9 cellular contexts compared by ENCODE assay signal in the genomic region with DNA sequence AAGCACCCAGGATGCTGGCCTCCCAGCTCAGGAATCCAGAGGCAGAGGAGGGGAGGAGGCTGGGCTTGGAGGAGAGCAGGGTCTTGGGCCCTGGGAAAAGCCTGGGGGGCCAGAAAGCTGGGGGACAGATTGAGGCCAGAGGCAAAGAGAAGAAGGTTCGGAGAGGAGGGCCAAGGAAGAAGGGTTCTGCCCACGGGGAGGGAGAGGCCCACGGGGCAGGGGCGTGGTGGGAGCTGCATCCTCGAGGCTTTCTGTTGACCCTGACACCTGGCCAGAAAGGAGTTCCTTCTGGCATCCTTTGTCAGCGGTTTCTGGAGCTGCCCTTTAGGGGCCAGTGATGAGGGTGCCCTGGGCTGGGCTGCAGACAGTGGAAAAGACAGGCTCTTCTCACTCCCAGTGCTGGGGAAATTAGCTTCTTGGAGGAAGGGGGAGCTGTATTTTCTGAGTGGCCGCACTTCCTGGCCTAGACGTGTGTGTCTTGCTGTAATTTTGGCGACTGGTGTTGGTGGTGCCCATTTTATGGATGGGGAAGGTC.
A peak's percentile ranks its signal among the peaks of the same experiment; 100 is the strongest.
DNase-seq lines count a peak whose midpoint lies in the region; ATAC-seq and TF ChIP-seq lines count a peak whose summit lies in the region.
"Had no signal": no experiment of that assay in that cellular context is flagged by ENCODE, and none has a peak within 500 bp of the region (broad histone marks: within the 10 kb centered on the region; RNA-seq: fewer than 3 reads in every experiment).

No MANE protein-coding gene starts in this region.

- WGBS in heart right ventricle, 2 donors: 38 to 49% methylated on average over 9 of the region's 9 CpGs
- 41% methylated on average over 9 of the region's 9 CpGs for WGBS in urinary bladder

- intact Hi-C loops in heart right ventricle (cut with DNase I) (no loop called here), cardiac septum (cut with DNase I) (no loop called here), breast epithelium (cut with DNase I; ENCODE audit: low total_unique reads) (no loop called here)
- intact Hi-C loops in naive thymus-derived CD4-positive, alpha-beta T cell (cut with micrococcal nuclease): loop anchor here (5.0 to 10.0 kb wide), 6 partner anchors 77 to 1305 kb away; partner anchors contain the start of genes MFSD11 (in 1 of the 2), SRSF2 (in 1 of the 2) and TMC8 (in 1 of the 2)

- peak overlapping the region; percentile 92 to 100 (median 98) for H3K4me3 Mint-ChIP-seq in naive thymus-derived CD4-positive, alpha-beta T cell

- H3K27ac Mint-ChIP-seq in naive thymus-derived CD4-positive, alpha-beta T cell: peak overlapping the region; percentile 90 to 100 (median 99)

- H3K9me3 ChIP-seq in heart right ventricle (no peaks in the 10 kb centered on the region), breast epithelium (no peaks in the 10 kb centered on the region)
- no peaks in the 10 kb centered on the region for H3K9me3 ChIP-seq in naive thymus-derived CD4-positive, alpha-beta T cell (ENCODE audit: control insufficient read depth in 2 of 3, low read length in 3 of 3)

- POLR2A ChIA-PET in naive thymus-derived CD4-positive, alpha-beta T cell (lab: Charles Lee): interaction anchor here (0.6 to 61.0 kb wide), 7 partner anchors 10 to 1436 kb away, joined by 3 to 3353 read pairs (median 54); no protein-coding TSS in a partner anchor

- TF ChIP-seq CTCF in heart right ventricle (IDR thresholded peaks at IDR 0.05): no peak
- no peak for TF ChIP-seq CTCF in breast epithelium (IDR thresholded peaks at IDR 0.05)

- CTCF ChIA-PET in naive thymus-derived CD4-positive, alpha-beta T cell (lab: Charles Lee): interaction anchor here (0.6 to 3.3 kb wide), 3 partner anchors 9 to 16 kb away, joined by 3 to 19 read pairs (median 4); no protein-coding TSS in a partner anchor

- H3K36me3 Mint-ChIP-seq in naive thymus-derived CD4-positive, alpha-beta T cell: peaks cover 0 to 46% (median 12%) of the 10 kb centered on the region in 5 donors

- H3K36me3 ChIP-seq in heart right ventricle: peaks cover 0 to 6% (median 0%) of the 10 kb centered on the region in 9 donors
- no peaks in the 10 kb centered on the region for H3K36me3 ChIP-seq in breast epithelium
- H3K36me3 ChIP-seq in naive thymus-derived CD4-positive, alpha-beta T cell (ENCODE audit: control insufficient read depth in 2 of 3, insufficient read depth in 3 of 3, low read length in 3 of 3): peaks cover 0 to 28% (median 0%) of the 10 kb centered on the region in 3 experiments
- H3K36me3 ChIP-seq in urinary bladder (ENCODE audit: insufficient read depth): no peaks in the 10 kb centered on the region

- TF ChIP-seq POLR2A in breast epithelium (IDR thresholded peaks at IDR 0.05): no peak

- DNase-seq in heart right ventricle: no peak
- no peak for DNase-seq in cardiac septum (ENCODE audit: low spot score)
- no peak for DNase-seq in breast epithelium (ENCODE audit: low spot score in 2 of 2)
- no peak for DNase-seq in naive thymus-derived CD4-positive, alpha-beta T cell
- DNase-seq in 8988T: no peak

- peaks cover 54 to 96% (median 90%) of the 10 kb centered on the region in 9 donors for H3K4me1 ChIP-seq in heart right ventricle
- H3K4me1 ChIP-seq in breast epithelium: peaks cover 39 to 65% of the 10 kb centered on the region in 2 donors
- peaks cover 50 to 57% of the 10 kb centered on the region in 2 donors for H3K4me1 ChIP-seq in naive thymus-derived CD4-positive, alpha-beta T cell (ENCODE audit: control insufficient read depth in 2 of 2, insufficient read depth in 2 of 2, low read length in 2 of 2)
- peaks cover 4% of the 10 kb centered on the region for H3K4me1 ChIP-seq in urinary bladder (ENCODE audit: insufficient read depth)

- peak overlapping the region in 9 of 10 donors; percentile 63 to 94 (median 85) for H3K27ac ChIP-seq in heart right ventricle
- H3K27ac ChIP-seq in breast epithelium: peak overlapping the region; percentile 92 to 95
- H3K27ac ChIP-seq in naive thymus-derived CD4-positive, alpha-beta T cell (ENCODE audit: low read depth, low read length): peak overlapping the region; percentile 92
- H3K27ac ChIP-seq in urinary bladder (ENCODE audit: low read depth): peak overlapping the region; percentile 68
- H3K27ac ChIP-seq: C4-2B had no signal

- no peaks in the 10 kb centered on the region for H3K27me3 Mint-ChIP-seq in naive thymus-derived CD4-positive, alpha-beta T cell

- peaks cover 0 to 7% (median 0%) of the 10 kb centered on the region in 11 donors for H3K9me3 Mint-ChIP-seq in naive thymus-derived CD4-positive, alpha-beta T cell

- peak overlapping the region in 4 of 10 donors; percentile 58 to 76 (median 62) for H3K4me3 ChIP-seq in heart right ventricle
- H3K4me3 ChIP-seq in breast epithelium: peak overlapping the region in 1 of 3 donors; percentile 72
- H3K4me3 ChIP-seq in naive thymus-derived CD4-positive, alpha-beta T cell (ENCODE audit: low read length): peak overlapping the region; percentile 77
- H3K4me3 ChIP-seq in urinary bladder (ENCODE audit: low read depth, low read length): no peak overlapping the region

- ATAC-seq in heart right ventricle (no peak), GM19397 (IDR thresholded peaks at IDR 0.05; ENCODE audit: unreplicated experiment) (no peak), esophagus mucosa (no peak)
- ATAC-seq in naive thymus-derived CD4-positive, alpha-beta T cell: no peak

- H3K4me1 Mint-ChIP-seq in naive thymus-derived CD4-positive, alpha-beta T cell: peaks cover 41 to 84% (median 57%) of the 10 kb centered on the region in 7 donors

- H3K27me3 ChIP-seq in heart right ventricle: no peaks in the 10 kb centered on the region
- H3K27me3 ChIP-seq in breast epithelium: no peaks in the 10 kb centered on the region
- no peaks in the 10 kb centered on the region for H3K27me3 ChIP-seq in naive thymus-derived CD4-positive, alpha-beta T cell (ENCODE audit: control insufficient read depth in 2 of 2, insufficient read depth in 2 of 2, low read length in 2 of 2)

Comparison
In these comparisons a context has a peak if more than half of its experiments do, and no peak if none do; other contexts are left out.
1. intact Hi-C loops: an anchor here in naive thymus-derived CD4-positive, alpha-beta T cell (5.0 to 10.0 kb wide); none called in heart right ventricle, cardiac septum and breast epithelium.